ENCODE assay signal across 8 cellular contexts in genomic region chr7:3673524-3673923, GRCh38.
DNase-seq lines count a peak whose midpoint lies in the region; ATAC-seq and TF ChIP-seq lines count a peak whose summit lies in the region.

No MANE protein-coding gene starts in this region.

- peaks cover 2% of the 10 kb centered on the region; the same call in 1 of the 2 replicates for H3K9me3 ChIP-seq in IMR-90 (ENCODE audit: control insufficient read depth, insufficient read depth, low read length)
- H3K9me3 ChIP-seq in tibial artery: no peaks in the 10 kb centered on the region

- no peak overlapping the region for H3K18ac ChIP-seq in IMR-90 (ENCODE audit: low read depth, low read length)

- H3K36me3 ChIP-seq in IMR-90 (ENCODE audit: control insufficient read depth, insufficient read depth, low read length) (no peaks in the 10 kb centered on the region), tibial artery (no peaks in the 10 kb centered on the region)

- H2AK9ac ChIP-seq in IMR-90 (replicated peaks; ENCODE audit: low read depth, low read length, poor library complexity): no peak overlapping the region

- no peaks in the 10 kb centered on the region for H3K9me3 Mint-ChIP-seq in activated CD8-positive, alpha-beta T cell treated with anti-CD3 and anti-CD28 coated beads for 36 hours

- peaks cover 3% of the 10 kb centered on the region; the same call in 1 of the 2 replicates for H3K4me1 ChIP-seq in IMR-90 (ENCODE audit: control insufficient read depth, insufficient read depth, low read length)
- H3K4me1 ChIP-seq in tibial artery: no peaks in the 10 kb centered on the region

- dilution Hi-C loops in IMR-90 (cut with HindIII; ENCODE audit: low sequenced_read_pairs, unreplicated experiment): no loop called here

- H2AK5ac ChIP-seq in IMR-90 (ENCODE audit: low read depth, low read length): no peak overlapping the region

- H4K8ac ChIP-seq in IMR-90 (ENCODE audit: low read depth in 2 of 2, low read length in 2 of 2): no peak overlapping the region

- no peaks in the 10 kb centered on the region for H3K9me1 ChIP-seq in IMR-90 (ENCODE audit: insufficient read depth, low read length)

- H3K27me3 ChIP-seq in IMR-90 (ENCODE audit: control insufficient read depth, insufficient read depth, low read length): no peaks in the 10 kb centered on the region
- H3K27me3 ChIP-seq in tibial artery: no peaks in the 10 kb centered on the region

- WGBS in IMR-90 (ENCODE audit: extremely low coverage in 2 of 2, insufficient read length in 1 of 2), 2 experiments: no CpG with 5 or more reads among the region's 5 CpGs

- in situ Hi-C loops in IMR-90 (cut with MboI; ENCODE audit: low sequenced_read_pairs): no loop called here

- no peak overlapping the region for H3K4ac ChIP-seq in IMR-90 (ENCODE audit: low read depth, low read length)

- no peak for TF ChIP-seq POLR2A in IMR-90 (IDR thresholded peaks at IDR 0.05; ENCODE audit: low read depth, low read length)

- no peak overlapping the region for H2BK20ac ChIP-seq in IMR-90 (ENCODE audit: low read depth, low read length)

- DNase-seq in IMR-90 (peak; percentile 6), fibroblast of the aortic adventitia (ENCODE audit: low read depth) (peak; percentile 1), NCI-H345 treated with DMSO at 0.1 percent for 48 hours (lab: John Stamatoyannopoulos, UW; ENCODE audit: unreplicated experiment) (no peak), tibial artery (no peak)
- peak; percentile 75 for DNase-seq in activated CD8-positive, alpha-beta T cell treated with anti-CD3 and anti-CD28 coated beads for 36 hours
- peak; percentile 32 to 54 for DNase-seq in stimulated activated CD4-positive, alpha-beta T cell treated with anti-CD3 and anti-CD28 coated beads, Interleukin-1b, Interleukin-23, amount 100 ng/mL, for 4 hours (ENCODE audit: low read depth in 2 of 2)

- H4K5ac ChIP-seq in IMR-90 (ENCODE audit: low read depth, low read length): no peak overlapping the region

- no peak overlapping the region for H3K4me2 ChIP-seq in IMR-90 (ENCODE audit: low read depth, low read length)

- no peak overlapping the region for H2BK120ac ChIP-seq in IMR-90 (ENCODE audit: low read depth, low read length)

- H2BK5ac ChIP-seq in IMR-90 (ENCODE audit: low read depth, low read length, poor library complexity, severe bottlenecking): no peak overlapping the region

- no peaks in the 10 kb centered on the region for H3K36me3 Mint-ChIP-seq in activated CD8-positive, alpha-beta T cell treated with anti-CD3 and anti-CD28 coated beads for 36 hours (ENCODE audit: low read depth)

- H3K4me3 ChIP-seq in IMR-90 (ENCODE audit: insufficient read depth, low read depth, low read length) (no peak overlapping the region), fibroblast of the aortic adventitia (ENCODE audit: low read depth, low read length) (no peak overlapping the region), tibial artery (no peak overlapping the region)

- H3K14ac ChIP-seq in IMR-90 (replicated peaks; ENCODE audit: low read depth, low read length): no peak overlapping the region

- no peak overlapping the region for H3K27ac Mint-ChIP-seq in activated CD8-positive, alpha-beta T cell treated with anti-CD3 and anti-CD28 coated beads for 36 hours

- POLR2A ChIA-PET in IMR-90 (lab: Charles Lee; ENCODE audit: unreplicated experiment): no interaction called here
- POLR2A ChIA-PET in activated CD8-positive, alpha-beta T cell treated with anti-CD3 and anti-CD28 coated beads for 36 hours (lab: Charles Lee): no interaction called here

- H2AFZ ChIP-seq in IMR-90 (replicated peaks; ENCODE audit: low read length, poor library complexity): no peak overlapping the region

- intact Hi-C loops in IMR-90 (cut with micrococcal nuclease): no loop called here
- intact Hi-C loops in activated CD8-positive, alpha-beta T cell treated with anti-CD3 and anti-CD28 coated beads for 36 hours (cut with micrococcal nuclease): loop anchor here (5.0 kb wide), 1 partner anchor 371 kb away; the partner anchor contains the start of gene SDK1
- intact Hi-C loops in tibial artery (cut with DNase I; ENCODE audit: low total_unique reads): no loop called here

- TF ChIP-seq CTCF in 22Rv1 (IDR thresholded peaks at IDR 0.05) (peak; percentile 89), IMR-90 (conservative IDR thresholded peaks at IDR 0.05; ENCODE audit: low read depth, low read length) (peak; percentile 17; the same call in 1 of the 2 replicates), fibroblast of the aortic adventitia (IDR thresholded peaks at IDR 0.05; ENCODE audit: insufficient read depth, low read length) (peak; percentile 6), tibial artery (IDR thresholded peaks at IDR 0.05) (no peak)
- peak; percentile 54 for TF ChIP-seq CTCF in activated CD8-positive, alpha-beta T cell treated with anti-CD3 and anti-CD28 coated beads for 36 hours (IDR thresholded peaks at IDR 0.05)

- H4K91ac ChIP-seq in IMR-90 (ENCODE audit: insufficient read depth, low read depth, low read length): no peak overlapping the region

- H3K27ac ChIP-seq in 22Rv1: no peak overlapping the region
- H3K27ac ChIP-seq in IMR-90 (ENCODE audit: insufficient read depth, low read length): no peak overlapping the region
- H3K27ac ChIP-seq in tibial artery: no peak overlapping the region

- no TSS peak for BruUV-seq in IMR-90 (replicated peaks; lab: Mats Ljungman, UMichigan)

- no peaks in the 10 kb centered on the region for H3K27me3 Mint-ChIP-seq in activated CD8-positive, alpha-beta T cell treated with anti-CD3 and anti-CD28 coated beads for 36 hours

- no peaks in the 10 kb centered on the region for H4K20me1 ChIP-seq in IMR-90 (ENCODE audit: insufficient read depth, low read length)

- H3K56ac ChIP-seq in IMR-90 (ENCODE audit: extremely low read depth, insufficient read depth, low read length): no peak overlapping the region

- no peaks in the 10 kb centered on the region for H3K79me1 ChIP-seq in IMR-90 (ENCODE audit: low read depth in 1 of 2, low read length in 2 of 2)

- peak; percentile 14; the same call in 1 of the 2 replicates for TF ChIP-seq RAD21 in IMR-90 (IDR thresholded peaks at IDR 0.05; ENCODE audit: low read length)

- no peak overlapping the region for H3K23ac ChIP-seq in IMR-90 (ENCODE audit: low read depth, low read length)

- no peak overlapping the region for H3K9ac ChIP-seq in IMR-90 (ENCODE audit: low read depth, low read length)

- ATAC-seq in IMR-90 (ENCODE audit: low read depth): no peak
- ATAC-seq in activated CD8-positive, alpha-beta T cell treated with anti-CD3 and anti-CD28 coated beads for 36 hours: no peak
- ATAC-seq in HG02623 (IDR thresholded peaks at IDR 0.05; ENCODE audit: unreplicated experiment): no peak

- no peaks in the 10 kb centered on the region for H3K4me1 Mint-ChIP-seq in activated CD8-positive, alpha-beta T cell treated with anti-CD3 and anti-CD28 coated beads for 36 hours (ENCODE audit: low read depth)

- CTCF ChIA-PET in IMR-90 (lab: Yijun Ruan, JAX): no interaction called here
- CTCF ChIA-PET in activated CD8-positive, alpha-beta T cell treated with anti-CD3 and anti-CD28 coated beads for 36 hours (lab: Charles Lee): interaction anchor here (0.8 to 2.6 kb wide), 17 partner anchors 10 to 808 kb away, joined by 3 to 19 read pairs (median 4); partner anchors contain the start of gene SDK1

- no peak overlapping the region for H2BK15ac ChIP-seq in IMR-90 (ENCODE audit: low read depth, low read length)

- no peak overlapping the region for H3K4me3 Mint-ChIP-seq in activated CD8-positive, alpha-beta T cell treated with anti-CD3 and anti-CD28 coated beads for 36 hours

TF ChIP-seq in IMR-90, 13 proteins besides CTCF, POLR2A, EP300 and RAD21:
- TF ChIP-seq MXI1 (IDR thresholded peaks at IDR 0.05; ENCODE audit: borderline replicate concordance, low read depth, low read length) (no peak), SMC3 (IDR thresholded peaks at IDR 0.05; ENCODE audit: low read depth, low read length) (peak; percentile 8; the same call in 1 of the 2 replicates)

Comparison
In these comparisons a context has a peak if more than half of its experiments do, and no peak if none do; other contexts are left out.
1. CTCF ChIP-seq: peak in 22Rv1 (single experiment), IMR-90 (single experiment), activated CD8-positive, alpha-beta T cell treated with anti-CD3 and anti-CD28 coated beads for 36 hours (single experiment) and fibroblast of the aortic adventitia (single experiment); none in tibial artery (0 of 2).
2. DNase-seq: peak in IMR-90 (single experiment), activated CD8-positive, alpha-beta T cell treated with anti-CD3 and anti-CD28 coated beads for 36 hours (single experiment), fibroblast of the aortic adventitia (single experiment) and stimulated activated CD4-positive, alpha-beta T cell treated with anti-CD3 and anti-CD28 coated beads, Interleukin-1b, Interleukin-23, amount 100 ng/mL, for 4 hours (2 of 2); none in NCI-H345 treated with DMSO at 0.1 percent for 48 hours (single experiment) and tibial artery (0 of 2).